ENCODE assay signal across 8 cellular contexts in the genomic region with DNA sequence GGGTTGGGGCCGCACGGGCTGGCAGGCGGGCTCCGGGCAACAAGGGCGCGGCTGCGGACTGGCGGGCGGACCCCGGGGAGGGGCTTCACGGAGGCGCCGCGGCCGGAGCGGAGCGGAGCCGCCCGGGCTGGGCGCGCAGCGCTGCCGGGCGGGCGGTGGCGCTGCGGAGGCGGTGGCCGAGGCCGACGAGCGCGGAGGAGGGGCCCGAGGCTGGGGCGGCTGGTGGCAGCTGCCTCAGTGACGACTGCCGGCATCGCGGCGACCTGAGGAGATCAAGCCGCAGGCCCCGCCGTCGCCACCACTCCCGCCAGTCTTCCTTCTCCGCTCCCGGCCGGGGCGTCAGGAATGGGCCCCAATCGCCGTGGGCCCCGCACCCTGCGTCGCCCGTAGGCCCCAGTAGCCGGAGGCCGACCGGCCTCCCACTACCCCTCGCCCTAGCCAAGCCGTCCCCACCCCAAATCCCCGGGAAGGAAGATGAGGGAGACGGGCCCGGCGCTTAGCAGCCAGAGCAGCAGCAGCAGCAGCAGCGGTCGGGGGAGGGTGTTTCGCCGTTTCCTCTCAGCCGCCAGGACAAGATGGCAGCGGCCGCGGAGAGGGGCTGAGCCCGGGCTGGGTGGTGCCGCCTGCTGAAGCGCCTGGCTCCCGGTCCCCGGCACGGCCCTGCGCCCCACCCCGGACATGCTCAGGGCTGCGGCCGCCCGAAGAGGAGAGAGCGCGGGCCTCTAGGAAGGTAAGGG. TPM values are rescaled to one million over a fixed set of nuclear protein-coding genes. Genes with fewer than 3 reads are reported as not detected.
DNase-seq lines count a peak whose midpoint lies in the region; ATAC-seq and TF ChIP-seq lines count a peak whose summit lies in the region.

A gene (plus strand): TSS at position 222 of the 737 bp plus-strand sequence.

- peak within 1 kb of the TSS; percentile 93 for H3K4me3 ChIP-seq in fibroblast of mammary gland (ENCODE audit: control insufficient read depth, low read depth, low read length)

- no peaks in the 10 kb centered on the region for H3K27me3 Mint-ChIP-seq in activated T-helper 17 cell treated with anti-CD3 and anti-CD28 coated beads, Interleukin-2, amount 50 U/mL, for 72 hours
- H3K27me3 Mint-ChIP-seq in natural killer cell (ENCODE audit: low read depth in 2 of 2): no peaks in the 10 kb centered on the region

- peak; percentile 80 for ATAC-seq in GM21576 (IDR thresholded peaks at IDR 0.05; ENCODE audit: unreplicated experiment)
- peak; percentile 84 for ATAC-seq in activated T-helper 17 cell treated with anti-CD3 and anti-CD28 coated beads, Interleukin-2, amount 50 U/mL, for 72 hours (replicated peaks)
- ATAC-seq in natural killer cell: peak; percentile 80 to 91 (median 86)

- intact Hi-C loops in natural killer cell (cut with micrococcal nuclease): loop anchor here (2.0 to 10.0 kb wide), 5 partner anchors 65 to 443 kb away; a partner anchor contains a TSS

- H3K4me3 Mint-ChIP-seq in activated T-helper 17 cell treated with anti-CD3 and anti-CD28 coated beads, Interleukin-2, amount 50 U/mL, for 72 hours: peak within 1 kb of the TSS; percentile 98
- peak within 1 kb of the TSS; percentile 95 for H3K4me3 Mint-ChIP-seq in natural killer cell

- no peak for TF ChIP-seq RAD21 in Ishikawa (IDR thresholded peaks at IDR 0.05; ENCODE audit: low read depth)

- TF ChIP-seq CTCF in fibroblast of mammary gland (conservative IDR thresholded peaks at IDR 0.05; ENCODE audit: control insufficient read depth, insufficient read depth, low read depth, low read length) (no peak), natural killer cell (IDR thresholded peaks at IDR 0.05) (no peak)

- no peaks in the 10 kb centered on the region for H3K9me3 Mint-ChIP-seq in activated T-helper 17 cell treated with anti-CD3 and anti-CD28 coated beads, Interleukin-2, amount 50 U/mL, for 72 hours
- H3K9me3 Mint-ChIP-seq in natural killer cell: peaks cover 0 to 4% of the 10 kb centered on the region in 2 donors

- peak within 1 kb of the TSS; percentile 95 for H3K27ac Mint-ChIP-seq in activated T-helper 17 cell treated with anti-CD3 and anti-CD28 coated beads, Interleukin-2, amount 50 U/mL, for 72 hours
- H3K27ac Mint-ChIP-seq in natural killer cell: peak within 1 kb of the TSS; percentile 95

- no peak for TF ChIP-seq EP300 in Ishikawa (IDR thresholded peaks at IDR 0.05; ENCODE audit: borderline replicate concordance)

- DNase-seq in DMS79 treated with DMSO at 0.1 percent for 48 hours (lab: John Stamatoyannopoulos, UW) (peak; percentile 69), RPMI8226 (peak; percentile 78), fibroblast of mammary gland (ENCODE audit: low read depth) (peak; percentile 64), natural killer cell (peak; percentile 77)
- DNase-seq in stimulated activated naive CD4-positive, alpha-beta T cell (lab: John Stamatoyannopoulos, UW): peak; percentile 48 to 82 (median 61)

- H3K36me3 Mint-ChIP-seq in activated T-helper 17 cell treated with anti-CD3 and anti-CD28 coated beads, Interleukin-2, amount 50 U/mL, for 72 hours (ENCODE audit: low read depth): no peaks in the 10 kb centered on the region
- H3K36me3 Mint-ChIP-seq in natural killer cell: no peaks in the 10 kb centered on the region

- peaks cover 26% of the 10 kb centered on the region for H3K4me1 Mint-ChIP-seq in activated T-helper 17 cell treated with anti-CD3 and anti-CD28 coated beads, Interleukin-2, amount 50 U/mL, for 72 hours
- H3K4me1 Mint-ChIP-seq in natural killer cell: peaks cover 40 to 43% of the 10 kb centered on the region in 2 donors

TF ChIP-seq in Ishikawa, 13 proteins besides CTCF, POLR2A, EP300 and RAD21:
- 0 out of 2 replicates have a peak, but pooled peaks have one; percentile 24 for TF ChIP-seq EGR1 (IDR thresholded peaks at IDR 0.05)
- TF ChIP-seq, protein P1, sequence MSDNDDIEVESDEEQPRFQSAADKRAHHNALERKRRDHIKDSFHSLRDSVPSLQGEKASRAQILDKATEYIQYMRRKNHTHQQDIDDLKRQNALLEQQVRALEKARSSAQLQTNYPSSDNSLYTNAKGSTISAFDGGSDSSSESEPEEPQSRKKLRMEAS (IDR thresholded peaks at IDR 0.05): no peak
- TF ChIP-seq TEAD4 (IDR thresholded peaks at IDR 0.05): no peak
- TF ChIP-seq NFIC (IDR thresholded peaks at IDR 0.05): no peak
- peak; percentile 84 for TF ChIP-seq YY1 (IDR thresholded peaks at IDR 0.05; ENCODE audit: low read depth)
- no peak for TF ChIP-seq CREB1 (IDR thresholded peaks at IDR 0.05; ENCODE audit: low read depth)
- peak; percentile 25; the same call in 1 of the 2 replicates for TF ChIP-seq TCF12 (IDR thresholded peaks at IDR 0.05; ENCODE audit: low read depth)
- peak; percentile 82 for TF ChIP-seq TAF1 (IDR thresholded peaks at IDR 0.05; ENCODE audit: low read depth)
TF ChIP-seq in Ishikawa: peak in this region for 4.

RNA-seq across cellular contexts. Expression of the gene that starts here (rescaled TPM):
- 10 to 100 TPM; 31.9 to 36.5 TPM for total RNA-seq in activated T-helper 17 cell treated with anti-CD3 and anti-CD28 coated beads, Interleukin-2, amount 50 U/mL, for 72 hours
- total RNA-seq in natural killer cell: 10 to 100 TPM; 80.6 to 92.9 (median 87.7) TPM

Comparison
In these comparisons a context has a peak if more than half of its experiments do, and no peak if none do; other contexts are left out.
1. Peak in every context shown above with its lines: DNase-seq, ATAC-seq and H3K4me3 ChIP-seq.